1 cellular context compared by ENCODE assay signal in the genomic region with DNA sequence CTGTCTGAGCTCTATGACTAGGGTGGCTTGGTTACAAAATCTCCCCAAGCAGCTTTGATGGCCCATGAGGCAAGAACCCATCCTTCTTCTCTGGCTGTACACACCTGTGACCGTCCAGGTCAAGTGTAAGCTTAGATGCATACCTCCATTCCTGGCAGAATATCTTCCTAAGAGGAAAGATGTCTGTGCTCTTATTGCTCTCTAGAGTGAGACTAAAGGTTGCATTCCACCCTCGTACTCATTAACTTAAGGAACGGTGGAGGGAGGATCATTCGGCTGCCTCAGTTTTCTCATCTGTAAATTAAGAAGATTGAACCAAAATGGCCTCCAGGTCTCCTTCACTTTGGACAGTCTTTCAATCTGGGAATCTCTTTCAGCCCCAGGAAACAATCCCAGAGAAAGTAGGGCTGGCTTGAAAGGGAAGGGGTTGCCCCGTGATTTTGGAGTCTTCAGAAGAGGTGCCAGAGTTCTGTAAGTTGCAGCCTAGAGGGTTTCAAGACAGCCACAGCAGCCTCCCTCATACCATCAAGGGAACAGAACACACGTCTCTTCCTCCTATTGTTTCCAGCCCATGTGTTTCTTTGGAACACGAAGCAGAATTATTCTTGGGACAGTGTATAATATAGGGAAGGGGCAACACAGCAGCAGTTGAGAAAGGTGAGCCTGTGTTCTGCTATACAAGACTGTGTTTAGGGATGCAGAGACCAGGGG.
TF ChIP-seq lines count a peak whose summit lies in the region.

No MANE protein-coding gene starts in this region.

TF ChIP-seq in HepG2, 621 proteins besides CTCF, POLR2A, EP300 and RAD21:
- TF ChIP-seq PTBP1 (IDR thresholded peaks at IDR 0.05; ENCODE audit: low read depth, low read length, poor library complexity, severe bottlenecking) (no peak), ZNF558 (CRISPR knock-in tag; IDR thresholded peaks at IDR 0.05; ENCODE audit: borderline replicate concordance) (no peak), MED1 (CRISPR knock-in tag; IDR thresholded peaks at IDR 0.05) (no peak), ZNF335 (CRISPR knock-in tag; IDR thresholded peaks at IDR 0.05) (no peak)
- TF ChIP-seq, protein P1, sequence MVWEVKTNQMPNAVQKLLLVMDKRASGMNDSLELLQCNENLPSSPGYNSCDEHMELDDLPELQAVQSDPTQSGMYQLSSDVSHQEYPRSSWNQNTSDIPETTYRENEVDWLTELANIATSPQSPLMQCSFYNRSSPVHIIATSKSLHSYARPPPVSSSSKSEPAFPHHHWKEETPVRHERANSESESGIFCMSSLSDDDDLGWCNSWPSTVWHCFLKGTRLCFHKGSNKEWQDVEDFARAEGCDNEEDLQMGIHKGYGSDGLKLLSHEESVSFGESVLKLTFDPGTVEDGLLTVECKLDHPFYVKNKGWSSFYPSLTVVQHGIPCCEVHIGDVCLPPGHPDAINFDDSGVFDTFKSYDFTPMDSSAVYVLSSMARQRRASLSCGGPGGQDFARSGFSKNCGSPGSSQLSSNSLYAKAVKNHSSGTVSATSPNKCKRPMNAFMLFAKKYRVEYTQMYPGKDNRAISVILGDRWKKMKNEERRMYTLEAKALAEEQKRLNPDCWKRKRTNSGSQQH (CRISPR knock-in tag; IDR thresholded peaks at IDR 0.05; ENCODE audit: low read depth) = no peak
- TF ChIP-seq, protein P2, sequence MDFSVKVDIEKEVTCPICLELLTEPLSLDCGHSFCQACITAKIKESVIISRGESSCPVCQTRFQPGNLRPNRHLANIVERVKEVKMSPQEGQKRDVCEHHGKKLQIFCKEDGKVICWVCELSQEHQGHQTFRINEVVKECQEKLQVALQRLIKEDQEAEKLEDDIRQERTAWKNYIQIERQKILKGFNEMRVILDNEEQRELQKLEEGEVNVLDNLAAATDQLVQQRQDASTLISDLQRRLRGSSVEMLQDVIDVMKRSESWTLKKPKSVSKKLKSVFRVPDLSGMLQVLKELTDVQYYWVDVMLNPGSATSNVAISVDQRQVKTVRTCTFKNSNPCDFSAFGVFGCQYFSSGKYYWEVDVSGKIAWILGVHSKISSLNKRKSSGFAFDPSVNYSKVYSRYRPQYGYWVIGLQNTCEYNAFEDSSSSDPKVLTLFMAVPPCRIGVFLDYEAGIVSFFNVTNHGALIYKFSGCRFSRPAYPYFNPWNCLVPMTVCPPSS (IDR thresholded peaks at IDR 0.05) = no peak
TF ChIP-seq in HepG2: peak in this region for 0.
